ENCODE assay signal across 14 cellular contexts in the genomic region with DNA sequence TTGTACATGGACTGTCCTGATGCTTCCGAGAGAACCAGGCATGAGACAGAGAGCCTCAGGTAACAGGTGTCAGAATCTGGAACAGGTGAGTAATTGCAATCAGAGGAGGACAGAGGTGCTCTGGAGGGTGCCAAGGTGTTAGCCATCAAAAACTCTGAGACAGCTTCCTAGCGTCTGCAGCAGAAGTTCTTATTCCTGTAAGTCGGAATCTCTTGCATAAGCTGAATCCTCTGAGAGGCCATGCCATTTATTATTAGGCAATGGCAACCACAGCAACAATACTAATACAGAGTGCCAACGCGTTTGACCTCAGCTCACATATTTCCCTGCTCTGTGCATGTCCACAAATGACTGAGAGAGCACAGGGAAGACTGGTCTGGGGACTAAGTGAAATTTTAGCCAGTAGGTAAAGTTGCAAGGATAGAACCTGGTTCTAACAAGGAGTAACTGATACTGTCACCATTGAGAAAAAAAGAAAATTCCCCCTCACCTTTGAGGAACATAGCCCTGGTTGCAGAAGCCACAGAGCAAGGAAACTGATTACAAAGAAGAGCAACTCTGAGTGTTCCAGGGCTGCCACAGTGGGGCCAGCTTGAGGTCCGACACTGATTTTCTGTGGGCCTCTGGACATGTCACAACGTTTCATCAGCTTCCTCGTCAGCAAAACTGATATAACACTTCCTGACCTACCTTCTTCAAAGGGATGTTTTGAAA. TPM values are rescaled to one million over a fixed set of nuclear protein-coding genes. Genes with fewer than 3 reads are reported as not detected.
DNase-seq lines count a peak whose midpoint lies in the region; ATAC-seq and TF ChIP-seq lines count a peak whose summit lies in the region.
"Had no signal": no experiment of that assay in that cellular context is flagged by ENCODE, and none has a peak within 500 bp of the region (broad histone marks: within the 10 kb centered on the region; RNA-seq: fewer than 3 reads in every experiment).

No MANE protein-coding gene starts in this region.

- no peaks in the 10 kb centered on the region for H3K9me3 Mint-ChIP-seq in MCF 10A (ENCODE audit: unreplicated experiment)
- H3K9me3 Mint-ChIP-seq in naive thymus-derived CD8-positive, alpha-beta T cell: no peaks in the 10 kb centered on the region
- H3K9me3 Mint-ChIP-seq: T-helper 2 cell treated with Interferon-gamma antibody and Interleukin-4, amounts not matched to agents 5 μg/mL and 100 μg/mL, for 36 hours had no signal

- no peaks in the 10 kb centered on the region for H4K20me1 ChIP-seq in SK-N-SH (ENCODE audit: insufficient read depth)
- H4K20me1 ChIP-seq in smooth muscle cell (ENCODE audit: low read depth): no peaks in the 10 kb centered on the region

- peaks cover 10% of the 10 kb centered on the region for H3K4me1 Mint-ChIP-seq in MCF 10A (ENCODE audit: insufficient read depth, unreplicated experiment)
- no peaks in the 10 kb centered on the region for H3K4me1 Mint-ChIP-seq in naive thymus-derived CD8-positive, alpha-beta T cell

- H3K4me1 ChIP-seq in SK-N-SH (ENCODE audit: control insufficient read depth in 1 of 2, insufficient read depth in 2 of 2, low read depth in 1 of 2, low read length in 1 of 2) (no peaks in the 10 kb centered on the region; a peak in 1 of 4 replicates), smooth muscle cell (ENCODE audit: low read depth) (peaks cover 12% of the 10 kb centered on the region)
- H3K4me1 ChIP-seq: A549 had no signal

- TSS peak; percentile 88 for BruUV-seq in MCF 10A (replicated peaks; lab: Mats Ljungman, UMichigan)

- H3K27ac Mint-ChIP-seq in MCF 10A (ENCODE audit: low read depth, unreplicated experiment): peak overlapping the region; percentile 96
- peak overlapping the region in 1 of 10 donors; percentile 30 for H3K27ac Mint-ChIP-seq in naive thymus-derived CD8-positive, alpha-beta T cell
- H3K27ac Mint-ChIP-seq: T-helper 2 cell treated with Interferon-gamma antibody and Interleukin-4, amounts not matched to agents 5 μg/mL and 100 μg/mL, for 36 hours had no signal

- no peak overlapping the region for H3K27ac ChIP-seq in SK-N-SH (ENCODE audit: low read depth in 2 of 2, low read length in 1 of 2)
- H3K27ac ChIP-seq in smooth muscle cell (ENCODE audit: low read depth): peak overlapping the region; percentile 84

- H3K36me3 ChIP-seq in SK-N-SH (replicated peaks in 1 of 2; ENCODE audit: control insufficient read depth in 1 of 2, insufficient read depth in 2 of 2, low read length in 1 of 2) (no peaks in the 10 kb centered on the region), smooth muscle cell (ENCODE audit: low read depth) (no peaks in the 10 kb centered on the region)

- intact Hi-C loops in MCF 10A (cut with micrococcal nuclease): loop anchor here (2.0 to 5.0 kb wide), 2 partner anchors 37 to 55 kb away; partner anchors contain the start of gene ACSL3

- H3K9ac ChIP-seq in SK-N-SH: no peak overlapping the region
- peak overlapping the region; percentile 77 for H3K9ac ChIP-seq in smooth muscle cell (ENCODE audit: low read depth)

- WGBS in SK-N-SH (ENCODE audit: low lambda C conversion rate): 90% methylated on average over 8 of the region's 8 CpGs
- 38% methylated on average over 8 of the region's 8 CpGs for WGBS in smooth muscle cell (ENCODE audit: low lambda C conversion rate)

- H3F3A ChIP-seq in SK-N-SH (replicated peaks; ENCODE audit: insufficient read depth) (no peaks in the 10 kb centered on the region), smooth muscle cell (ENCODE audit: low read depth) (no peaks in the 10 kb centered on the region)

- H3K4me2 ChIP-seq in SK-N-SH: no peak overlapping the region
- peak overlapping the region; percentile 74 for H3K4me2 ChIP-seq in smooth muscle cell
- H3K4me2 ChIP-seq: A549 had no signal

- CTCF ChIA-PET in SK-N-SH (lab: Yijun Ruan, JAX): interaction anchor here (0.6 to 1.9 kb wide), 3 partner anchors 9 to 99 kb away, joined by 3 to 7 read pairs (median 3); no protein-coding TSS in a partner anchor
- CTCF ChIA-PET in MCF 10A (lab: Yijun Ruan, JAX): interaction anchor here (0.6 to 1.4 kb wide), 5 partner anchors 8 to 98 kb away, joined by 4 to 5 read pairs (median 4); no protein-coding TSS in a partner anchor

- H3K4me3 ChIP-seq in SK-N-SH (ENCODE audit: low read depth in 2 of 2, low read length in 1 of 2) (no peak overlapping the region), smooth muscle cell (no peak overlapping the region)
- H3K4me3 ChIP-seq: A549 had no signal

- 0 out of 2 replicates have a peak overlapping the region, but pooled peaks have one; percentile 24 for H2AFZ ChIP-seq in SK-N-SH (ENCODE audit: low read depth)
- peak overlapping the region; percentile 74 for H2AFZ ChIP-seq in smooth muscle cell (ENCODE audit: low read depth)

- no peaks in the 10 kb centered on the region for H3K27me3 Mint-ChIP-seq in MCF 10A (ENCODE audit: insufficient read depth, unreplicated experiment)
- H3K27me3 Mint-ChIP-seq in naive thymus-derived CD8-positive, alpha-beta T cell: peaks cover 0 to 7% (median 0%) of the 10 kb centered on the region in 5 donors

- H3K9me2 ChIP-seq in SK-N-SH: no peaks in the 10 kb centered on the region

- no peak for ATAC-seq in SK-N-SH treated with all-trans-retinoic acid at 6 μM for 48 hours
- peak; percentile 95 for ATAC-seq in left lobe of liver
- no peak for ATAC-seq in naive thymus-derived CD8-positive, alpha-beta T cell
- ATAC-seq: A549 had no signal

- POLR2A ChIA-PET in SK-N-SH (lab: Yijun Ruan, JAX): no interaction called here
- POLR2A ChIA-PET in MCF 10A (lab: Yijun Ruan, JAX): interaction anchor here (0.6 to 5.2 kb wide), 29 partner anchors 8 to 150 kb away, joined by 3 to 98 read pairs (median 4); partner anchors contain the start of genes ACSL3 and FARSB
- POLR2A ChIA-PET in naive thymus-derived CD8-positive, alpha-beta T cell (lab: Charles Lee): no interaction called here

- H3K79me2 ChIP-seq in SK-N-SH (ENCODE audit: insufficient read depth): no peaks in the 10 kb centered on the region
- H3K79me2 ChIP-seq in smooth muscle cell (ENCODE audit: low read depth): no peaks in the 10 kb centered on the region

- no peaks in the 10 kb centered on the region for H3K36me3 Mint-ChIP-seq in MCF 10A (ENCODE audit: insufficient read depth, unreplicated experiment)
- H3K36me3 Mint-ChIP-seq in naive thymus-derived CD8-positive, alpha-beta T cell: no peaks in the 10 kb centered on the region

- no peak for DNase-seq in SK-N-SH
- peak; percentile 89 for DNase-seq in MCF 10A (ENCODE audit: unreplicated experiment)
- no peak for DNase-seq in left lobe of liver (ENCODE audit: low spot score)
- DNase-seq in smooth muscle cell (lab: John Stamatoyannopoulos, UW; ENCODE audit: unreplicated experiment): no peak
- DNase-seq in naive thymus-derived CD8-positive, alpha-beta T cell: no peak
- no peak for DNase-seq in NCI-H748 treated with DMSO at 0.1 percent for 48 hours (lab: John Stamatoyannopoulos, UW)
- no peak for DNase-seq in activated gamma-delta T cell (lab: John Stamatoyannopoulos, UW)
- DNase-seq: NCI-H1105; stimulated activated CD4-positive, alpha-beta T cell treated with anti-CD3 and anti-CD28 coated beads, Interleukin-1b, Interleukin-23, amount 100 ng/mL, for 48 hours; stimulated activated naive CD4-positive, alpha-beta T cell treated with Interleukin-2 at 50 U/mL for 16 hours had no signal

- TF ChIP-seq EP300 in SK-N-SH (IDR thresholded peaks at IDR 0.05; ENCODE audit: borderline replicate concordance in 1 of 2, low read depth in 1 of 2, low read length in 1 of 2): no peak

- peak overlapping the region; percentile 39 for H3K4me3 Mint-ChIP-seq in MCF 10A (ENCODE audit: unreplicated experiment)
- peak overlapping the region in 1 of 10 donors; percentile 2 for H3K4me3 Mint-ChIP-seq in naive thymus-derived CD8-positive, alpha-beta T cell
- H3K4me3 Mint-ChIP-seq: neural crest cell; T-helper 2 cell treated with Interferon-gamma antibody and Interleukin-4, amounts not matched to agents 5 μg/mL and 100 μg/mL, for 36 hours had no signal

- H3K27me3 ChIP-seq in SK-N-SH (ENCODE audit: insufficient read depth) (no peaks in the 10 kb centered on the region), smooth muscle cell (ENCODE audit: low read depth) (no peaks in the 10 kb centered on the region)

- TF ChIP-seq CTCF in SK-N-SH (IDR thresholded peaks at IDR 0.05) (no peak), MCF 10A (IDR thresholded peaks at IDR 0.05; ENCODE audit: unreplicated experiment) (no peak), smooth muscle cell (IDR thresholded peaks at IDR 0.05; ENCODE audit: borderline replicate concordance, insufficient read depth, poor library complexity, severe bottlenecking) (no peak)

- no peaks in the 10 kb centered on the region for H3K9me3 ChIP-seq in SK-N-SH
- no peaks in the 10 kb centered on the region for H3K9me3 ChIP-seq in smooth muscle cell (replicated peaks; ENCODE audit: low read depth)
- H3K9me3 ChIP-seq: A549 had no signal

- no peak for TF ChIP-seq RAD21 in SK-N-SH (IDR thresholded peaks at IDR 0.05; ENCODE audit: low read length)

TF ChIP-seq in SK-N-SH, 30 proteins besides CTCF, POLR2A, EP300 and RAD21 (continues in another document):
- no peak for TF ChIP-seq RXRA (IDR thresholded peaks at IDR 0.05; ENCODE audit: borderline replicate concordance, low read depth)

TF ChIP-seq in SK-N-SH treated with all-trans-retinoic acid at 6 μM for 48 hours, 23 proteins besides CTCF, POLR2A, EP300 and RAD21 (continues in another document):
- TF ChIP-seq, protein P1, sequence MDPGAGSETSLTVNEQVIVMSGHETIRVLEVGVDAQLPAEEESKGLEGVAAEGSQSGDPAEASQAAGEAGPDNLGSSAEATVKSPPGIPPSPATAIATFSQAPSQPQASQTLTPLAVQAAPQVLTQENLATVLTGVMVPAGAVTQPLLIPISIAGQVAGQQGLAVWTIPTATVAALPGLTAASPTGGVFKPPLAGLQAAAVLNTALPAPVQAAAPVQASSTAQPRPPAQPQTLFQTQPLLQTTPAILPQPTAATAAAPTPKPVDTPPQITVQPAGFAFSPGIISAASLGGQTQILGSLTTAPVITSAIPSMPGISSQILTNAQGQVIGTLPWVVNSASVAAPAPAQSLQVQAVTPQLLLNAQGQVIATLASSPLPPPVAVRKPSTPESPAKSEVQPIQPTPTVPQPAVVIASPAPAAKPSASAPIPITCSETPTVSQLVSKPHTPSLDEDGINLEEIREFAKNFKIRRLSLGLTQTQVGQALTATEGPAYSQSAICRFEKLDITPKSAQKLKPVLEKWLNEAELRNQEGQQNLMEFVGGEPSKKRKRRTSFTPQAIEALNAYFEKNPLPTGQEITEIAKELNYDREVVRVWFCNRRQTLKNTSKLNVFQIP (CRISPR knock-in tag; IDR thresholded peaks at IDR 0.05; ENCODE audit: borderline replicate concordance, low read depth): no peak
- TF ChIP-seq ZFP3 (CRISPR knock-in tag; IDR thresholded peaks at IDR 0.05) (no peak), BACH2 (CRISPR knock-in tag; IDR thresholded peaks at IDR 0.05; ENCODE audit: borderline replicate concordance) (no peak), ISL1 (CRISPR knock-in tag; IDR thresholded peaks at IDR 0.05) (no peak)

RNA-seq across cellular contexts. Expression of gene ACSL3, which starts 55.1 kb away (rescaled TPM):
- polyA plus RNA-seq in SK-N-SH (2012; rRNA removed): 15.7 and 25.2 TPM in 2 replicates
- 23.5 and 24.5 TPM in 2 replicates for polyA plus RNA-seq in SK-N-SH (2012; cell fraction: cytosol; rRNA removed)
- 9.1 and 18.4 TPM in 2 replicates for polyA plus RNA-seq in SK-N-SH (2012; cell fraction: nucleus; rRNA removed)
- 183 and 203 TPM in 2 replicates for total RNA-seq in MCF 10A (2022)
- total RNA-seq in left lobe of liver: 41.5 TPM
- total RNA-seq in smooth muscle cell: 178 and 183 TPM in 2 replicates
- 111 TPM in 2 replicates for polyA plus RNA-seq in smooth muscle cell
- total RNA-seq in naive thymus-derived CD8-positive, alpha-beta T cell: 10 to 100 TPM; 37.8 to 43.1 TPM
- 10 to 100 TPM; 27.8 to 32.5 (median 31.2) TPM for polyA plus RNA-seq in naive thymus-derived CD8-positive, alpha-beta T cell
